In the genomic region with DNA sequence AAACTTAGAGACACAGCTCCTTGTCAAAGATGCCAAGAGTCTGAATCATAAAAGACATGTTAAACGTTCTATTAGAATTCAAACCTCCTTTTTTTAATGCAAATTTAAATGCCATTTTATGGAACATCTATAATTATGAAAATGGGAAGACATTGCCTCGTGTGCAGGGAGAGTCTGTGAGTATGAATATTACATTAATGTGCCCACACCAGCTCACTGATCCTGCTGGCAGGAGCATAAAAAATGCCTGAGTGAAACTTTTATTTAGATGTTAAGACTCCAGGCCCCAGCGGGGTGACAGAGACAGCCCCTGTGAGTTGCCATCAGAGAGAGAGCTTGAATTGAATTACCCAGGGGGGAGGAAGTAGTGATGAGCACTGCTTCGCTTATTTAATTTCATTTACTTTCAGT, we compare ENCODE assay signal across 24 cellular contexts.
DNase-seq lines count a peak whose midpoint lies in the region; ATAC-seq, FAIRE-seq and TF ChIP-seq lines count a peak whose summit lies in the region.
"Had no signal": no experiment of that assay in that cellular context is flagged by ENCODE, and none has a peak within 500 bp of the region (broad histone marks: within the 10 kb centered on the region; RNA-seq: fewer than 3 reads in every experiment).

No MANE protein-coding gene starts in this region.

- H3K36me3 Mint-ChIP-seq in WTC11, result no peaks in the 10 kb centered on the region

- no peaks in the 10 kb centered on the region for H3K36me3 ChIP-seq in HUES48 (ENCODE audit: control insufficient read depth, insufficient read depth, low read length)
- no peaks in the 10 kb centered on the region for H3K36me3 ChIP-seq in mesendoderm (ENCODE audit: control insufficient read depth, insufficient read depth, low read length)
- H3K36me3 ChIP-seq: thyroid gland, WERI-Rb-1 had no signal

- H3K27ac ChIP-seq in HUES48 (ENCODE audit: low read depth, low read length) (peak overlapping the region; percentile 63), mesendoderm (ENCODE audit: low read depth, low read length) (no peak overlapping the region)
- H3K27ac ChIP-seq: body of pancreas, thyroid gland, WERI-Rb-1 had no signal

- no peak for TF ChIP-seq CTCF in WTC11 (IDR thresholded peaks at IDR 0.05)

- H3K4me2 ChIP-seq in mesendoderm (ENCODE audit: low read length), result no peak overlapping the region

- H4K8ac ChIP-seq in mesendoderm (ENCODE audit: low read depth, low read length), result no peak overlapping the region

- DNase-seq in WTC11 (ENCODE audit: low spot score), result no peak
- DNase-seq in mesendoderm, result no peak
- DNase-seq in HuH-7 (ENCODE audit: low spot score), result no peak
- DNase-seq: activated CD4-positive, alpha-beta memory T cell treated with anti-CD3 and anti-CD28 coated beads, Interleukin-2, amount 10 ng/mL, durations not matched to agents 7 days and 5 days; activated T-cell treated with anti-CD3 and anti-CD28 coated beads, Interleukin-2, amount 50 U/mL, for 1 hour; body of pancreas; CD8-positive, alpha-beta memory T cell; DMS79; midbrain; MM.1S; NCI-H1436 treated with DMSO at 0.1 percent for 48 hours; Right ventricle myocardium superior; stimulated activated CD4-positive, alpha-beta T cell treated with anti-CD3 and anti-CD28 coated beads, Interleukin-2, amount 100 ng/mL, for 24 hours; stimulated activated naive CD4-positive, alpha-beta T cell treated with Interleukin-2 at 50 U/mL for 16 hours; thyroid gland; WERI-Rb-1 had no signal

- H2AK5ac ChIP-seq in mesendoderm (ENCODE audit: low read length), result no peak overlapping the region

- WGBS in mesendoderm (ENCODE audit: extremely low coverage, insufficient coverage, low lambda C conversion rate), result no CpG with 5 or more reads among the region's 4 CpGs

- H3K18ac ChIP-seq in mesendoderm (ENCODE audit: low read length), result peak overlapping the region; percentile 18

- H3K4me1 ChIP-seq in HUES48 (ENCODE audit: control insufficient read depth, insufficient read depth, low read length) (peaks cover 42% of the 10 kb centered on the region), mesendoderm (ENCODE audit: control insufficient read depth, low read depth, low read length) (peaks cover 4% of the 10 kb centered on the region)
- H3K4me1 ChIP-seq: body of pancreas, thyroid gland had no signal

- POLR2A ChIA-PET in WTC11 (lab: Charles Lee), result no interaction called here

- peak; percentile 88 for FAIRE-seq in G401.6 (lab: Jason Lieb, UNC)

- no peak overlapping the region for H3K9ac ChIP-seq in HUES48 (ENCODE audit: low read depth, low read length)
- H3K9ac ChIP-seq in mesendoderm (ENCODE audit: low read length), result no peak overlapping the region

- no peaks in the 10 kb centered on the region for H3K9me3 ChIP-seq in HUES48 (ENCODE audit: control insufficient read depth, insufficient read depth, low read length)
- H3K9me3 ChIP-seq: body of pancreas, thyroid gland had no signal

- H4K5ac ChIP-seq in mesendoderm (ENCODE audit: low read length), result no peak overlapping the region

- H3K4me1 Mint-ChIP-seq in WTC11, result peaks cover 40% of the 10 kb centered on the region

- no peak overlapping the region for H3K27ac Mint-ChIP-seq in WTC11
- H3K27ac Mint-ChIP-seq: activated CD4-positive, alpha-beta memory T cell treated with anti-CD3 and anti-CD28 coated beads, Interleukin-2, amount 10 ng/mL, durations not matched to agents 7 days and 5 days; activated naive CD8-positive, alpha-beta T cell; IgD-negative memory B cell had no signal

- H3K27me3 ChIP-seq in HUES48 (ENCODE audit: control insufficient read depth, insufficient read depth, low read length), result no peaks in the 10 kb centered on the region
- no peaks in the 10 kb centered on the region for H3K27me3 ChIP-seq in mesendoderm (ENCODE audit: insufficient read depth, low read length, poor library complexity)
- H3K27me3 ChIP-seq: body of pancreas, thyroid gland had no signal

- peak; percentile 62 for ATAC-seq in WTC11
- no peak for ATAC-seq in HG03442 (IDR thresholded peaks at IDR 0.05; ENCODE audit: unreplicated experiment)
- ATAC-seq in HG03025 (IDR thresholded peaks at IDR 0.05; ENCODE audit: low FRiP score, unreplicated experiment), result no peak
- ATAC-seq: body of pancreas, left lobe of liver had no signal

- no peaks in the 10 kb centered on the region for H3K79me2 ChIP-seq in mesendoderm (ENCODE audit: control insufficient read depth, insufficient read depth, low read length)

- peak overlapping the region; percentile 11; the same call in 1 of the 2 replicates for H3K4me3 Mint-ChIP-seq in WTC11
- H3K4me3 Mint-ChIP-seq: activated CD4-positive, alpha-beta memory T cell treated with anti-CD3 and anti-CD28 coated beads, Interleukin-2, amount 10 ng/mL, durations not matched to agents 7 days and 5 days; activated naive CD8-positive, alpha-beta T cell; IgD-negative memory B cell; neural crest cell had no signal

- H3K4ac ChIP-seq in mesendoderm (ENCODE audit: low read depth, low read length), result no peak overlapping the region

- H3K23ac ChIP-seq in mesendoderm (ENCODE audit: low read length), result no peak overlapping the region

- no peak overlapping the region for H3K56ac ChIP-seq in mesendoderm (ENCODE audit: low read length)

- peaks cover 73% of the 10 kb centered on the region for H3K27me3 Mint-ChIP-seq in WTC11 (ENCODE audit: low read depth)
- H3K27me3 Mint-ChIP-seq: activated CD4-positive, alpha-beta memory T cell treated with anti-CD3 and anti-CD28 coated beads, Interleukin-2, amount 10 ng/mL, durations not matched to agents 7 days and 5 days; activated naive CD8-positive, alpha-beta T cell; CD8-positive, alpha-beta memory T cell had no signal

- H3K79me1 ChIP-seq in mesendoderm (ENCODE audit: low read length), result no peaks in the 10 kb centered on the region

- CTCF ChIA-PET in WTC11 (lab: Charles Lee), result interaction anchor here (0.9 to 2.0 kb wide), 8 partner anchors 9 to 309 kb away, joined by 3 to 16 read pairs (median 5); no protein-coding TSS in a partner anchor

- no peaks in the 10 kb centered on the region for H3K9me3 Mint-ChIP-seq in WTC11
- H3K9me3 Mint-ChIP-seq: activated CD4-positive, alpha-beta memory T cell treated with anti-CD3 and anti-CD28 coated beads, Interleukin-2, amount 10 ng/mL, durations not matched to agents 7 days and 5 days; CD8-positive, alpha-beta memory T cell; IgD-negative memory B cell; neural crest cell had no signal

- H2BK15ac ChIP-seq in mesendoderm (replicated peaks; ENCODE audit: low read depth), result no peak overlapping the region

- H2BK120ac ChIP-seq in mesendoderm (ENCODE audit: low read depth, low read length), result no peak overlapping the region

- H3K4me3 ChIP-seq in HUES48 (ENCODE audit: low read depth, low read length), result peak overlapping the region; percentile 32
- H3K4me3 ChIP-seq in mesendoderm (ENCODE audit: low read length), result no peak overlapping the region
- H3K4me3 ChIP-seq: body of pancreas, thyroid gland had no signal

- no peak overlapping the region for H2BK5ac ChIP-seq in mesendoderm (ENCODE audit: low read length)

TF ChIP-seq in WTC11, 78 proteins besides CTCF, POLR2A, EP300 and RAD21:
- TF ChIP-seq GABPB1 (CRISPR knock-in tag; IDR thresholded peaks at IDR 0.05) (no peak), MYBL2 (CRISPR knock-in tag; IDR thresholded peaks at IDR 0.05) (no peak)
